Comparison of ENCODE assay signal across 28 cellular contexts in genomic region chr9:71223953-71224538, GRCh38.
A peak's percentile ranks its signal among the peaks of the same experiment; 100 is the strongest.
DNase-seq lines count a peak whose midpoint lies in the region; ATAC-seq and TF ChIP-seq lines count a peak whose summit lies in the region.
"Had no signal": no experiment of that assay in that cellular context is flagged by ENCODE, and none has a peak within 500 bp of the region (broad histone marks: within the 10 kb centered on the region; RNA-seq: fewer than 3 reads in every experiment).

No MANE protein-coding gene starts in this region.

- H3K4me3 ChIP-seq in fibroblast of the aortic adventitia (ENCODE audit: low read depth, low read length) (no peak overlapping the region), neuronal stem cell (ENCODE audit: low read length in 2 of 2) (no peak overlapping the region)
- H3K4me3 ChIP-seq: GM12878, Peyer's patch, SK-N-MC, transverse colon had no signal

- peak overlapping the region; percentile 71 for H3K18ac ChIP-seq in neuronal stem cell (ENCODE audit: low read length)

- no peak overlapping the region for H2AFZ ChIP-seq in neuronal stem cell (ENCODE audit: low read length)

- DNase-seq in GM04503 (ENCODE audit: low read depth) (peak; percentile 9), WTC11 (ENCODE audit: low spot score) (peak; percentile 41), fibroblast of the aortic adventitia (ENCODE audit: low read depth) (peak; percentile 17), neuronal stem cell (ENCODE audit: low spot score) (no peak), SHP77 (lab: John Stamatoyannopoulos, UW) (no peak), C1 segment of cervical spinal cord (lab: John Stamatoyannopoulos, UW) (no peak)
- DNase-seq: activated CD4-positive, alpha-beta T cell treated with anti-CD3 and anti-CD28 coated beads, Interleukin-2, amount 50 U/mL, for 1 hour; activated CD8-positive, alpha-beta memory T cell treated with anti-CD3 and anti-CD28 coated beads, Interleukin-2, amount 50 U/mL, for 4 hours; Calu3; cortex of kidney; GDM1; left cardiac atrium; midbrain; NCI-H1694; NCI-H748 treated with DMSO at 0.1 percent for 48 hours; nephron progenitor cell; Peyer's patch; small intestine; stimulated activated CD4-positive, alpha-beta T cell treated with anti-CD3 and anti-CD28 coated beads, Interleukin-4, amount 100 ng/mL, for 1 hour; stimulated activated naive CD8-positive, alpha-beta T cell treated with anti-CD3 and anti-CD28 coated beads, Interleukin-15, Interleukin-2, amounts not matched to agents 100 U/mL and 50 U/mL, for 24 hours; T-helper 2 cell; transverse colon had no signal

- peak overlapping the region; percentile 89 for H3K14ac ChIP-seq in neuronal stem cell (ENCODE audit: low read length)

- peaks cover 0 to 7% of the 10 kb centered on the region in 2 donors for H3K4me1 ChIP-seq in neuronal stem cell (ENCODE audit: control insufficient read depth in 2 of 2, insufficient read depth in 1 of 2, low read depth in 1 of 2, low read length in 2 of 2)
- H3K4me1 ChIP-seq: Peyer's patch, transverse colon had no signal

- ATAC-seq in WTC11 (peak; percentile 84), HG03521 (IDR thresholded peaks at IDR 0.05; ENCODE audit: unreplicated experiment) (no peak)
- ATAC-seq: GM12878; left cardiac atrium; stimulated activated naive CD8-positive, alpha-beta T cell treated with anti-CD3 and anti-CD28 coated beads, Interleukin-15, Interleukin-2, amounts not matched to agents 100 U/mL and 50 U/mL, for 24 hours had no signal

- no peak overlapping the region for H3K23ac ChIP-seq in neuronal stem cell (ENCODE audit: low read depth, low read length, poor library complexity)

- no peak overlapping the region for H3K27ac Mint-ChIP-seq in WTC11
- H3K27ac Mint-ChIP-seq: IgD-negative memory B cell, nephron progenitor cell, progenitor cell of endocrine pancreas had no signal

- no peaks in the 10 kb centered on the region for H3K36me3 Mint-ChIP-seq in WTC11
- H3K36me3 Mint-ChIP-seq: IgD-negative memory B cell had no signal

- H3K27me3 ChIP-seq in neuronal stem cell (ENCODE audit: control insufficient read depth in 3 of 3, insufficient read depth in 3 of 3, low read depth in 1 of 3, low read length in 3 of 3) = no peaks in the 10 kb centered on the region
- H3K27me3 ChIP-seq: Peyer's patch, transverse colon had no signal

- TF ChIP-seq CTCF in WTC11 (IDR thresholded peaks at IDR 0.05) = no peak
- no peak for TF ChIP-seq CTCF in fibroblast of the aortic adventitia (IDR thresholded peaks at IDR 0.05; ENCODE audit: insufficient read depth, low read length)

- H3K9me3 Mint-ChIP-seq in WTC11 = no peaks in the 10 kb centered on the region

- no peaks in the 10 kb centered on the region for H3K27me3 Mint-ChIP-seq in WTC11 (ENCODE audit: low read depth)
- H3K27me3 Mint-ChIP-seq: progenitor cell of endocrine pancreas had no signal

- H4K91ac ChIP-seq in neuronal stem cell (ENCODE audit: low read depth, low read length, poor library complexity) = no peak overlapping the region

- H2BK5ac ChIP-seq in neuronal stem cell (ENCODE audit: low read length) = no peak overlapping the region

- H3K9ac ChIP-seq in neuronal stem cell (ENCODE audit: low read depth, low read length, poor library complexity) = no peak overlapping the region

- H3K4me2 ChIP-seq in neuronal stem cell (ENCODE audit: insufficient read depth, low read length, poor library complexity, severe bottlenecking) = no peak overlapping the region

- no peaks in the 10 kb centered on the region for H3K36me3 ChIP-seq in neuronal stem cell (replicated peaks in 1 of 2; ENCODE audit: control insufficient read depth in 2 of 2, insufficient read depth in 2 of 2, low read length in 2 of 2)
- H3K36me3 ChIP-seq: Peyer's patch, transverse colon had no signal

- CTCF ChIA-PET in WTC11 (lab: Charles Lee) = interaction anchor here (0.8 to 2.7 kb wide), 9 partner anchors 14 to 588 kb away, joined by 3 to 17 read pairs (median 4); no protein-coding TSS in a partner anchor

- no peaks in the 10 kb centered on the region for H3K79me1 ChIP-seq in neuronal stem cell (ENCODE audit: low read depth, low read length)

- no peak overlapping the region for H4K8ac ChIP-seq in neuronal stem cell (ENCODE audit: low read depth, low read length)

- H2AK5ac ChIP-seq in neuronal stem cell (ENCODE audit: low read depth, low read length) = no peak overlapping the region

- H3K27ac ChIP-seq in neuronal stem cell (replicated peaks; ENCODE audit: low read length) = no peak overlapping the region
- H3K27ac ChIP-seq: Peyer's patch, SK-N-MC, transverse colon, VCaP had no signal

- H2BK12ac ChIP-seq in neuronal stem cell (ENCODE audit: low read length) = peak overlapping the region; percentile 73

- no peak overlapping the region for H2BK15ac ChIP-seq in neuronal stem cell (ENCODE audit: low read length)

- H2BK120ac ChIP-seq in neuronal stem cell (ENCODE audit: low read depth, low read length) = peak overlapping the region; percentile 9

- no peak overlapping the region for H3K4me3 Mint-ChIP-seq in WTC11
- H3K4me3 Mint-ChIP-seq: IgD-negative memory B cell, nephron progenitor cell had no signal

- H3K9me3 ChIP-seq in neuronal stem cell (replicated peaks in 1 of 2; ENCODE audit: control insufficient read depth in 2 of 2, insufficient read depth in 1 of 2, low read depth in 1 of 2, low read length in 2 of 2) = peaks cover 0 to 5% of the 10 kb centered on the region in 2 donors
- H3K9me3 ChIP-seq: Peyer's patch, transverse colon had no signal

- no peak overlapping the region for H3K4ac ChIP-seq in neuronal stem cell (ENCODE audit: low read length)

- POLR2A ChIA-PET in WTC11 (lab: Charles Lee) = no interaction called here

- H3K4me1 Mint-ChIP-seq in WTC11 = peaks cover 6% of the 10 kb centered on the region
- H3K4me1 Mint-ChIP-seq: IgD-negative memory B cell, nephron progenitor cell had no signal

- WGBS in neuronal stem cell (ENCODE audit: extremely low coverage in 2 of 2, insufficient read length in 2 of 2, insufficient replicate concordance in 1 of 2), 2 donors = no CpG with 5 or more reads among the region's 1 CpG

TF ChIP-seq in WTC11, 78 proteins besides CTCF, POLR2A, EP300 and RAD21:
- TF ChIP-seq RORB (CRISPR knock-in tag; IDR thresholded peaks at IDR 0.05) (no peak), PRDM15 (CRISPR knock-in tag; IDR thresholded peaks at IDR 0.05) (peak; percentile 83)

Comparison
In these comparisons a context has a peak if more than half of its experiments do, and no peak if none do; other contexts are left out.
1. DNase-seq: peak in GM04503 (single experiment), WTC11 (single experiment) and fibroblast of the aortic adventitia (single experiment); none in neuronal stem cell (single experiment), SHP77 (0 of 2) and C1 segment of cervical spinal cord (0 of 14).